ENCODE assay signal across 8 cellular contexts in the genomic region with DNA sequence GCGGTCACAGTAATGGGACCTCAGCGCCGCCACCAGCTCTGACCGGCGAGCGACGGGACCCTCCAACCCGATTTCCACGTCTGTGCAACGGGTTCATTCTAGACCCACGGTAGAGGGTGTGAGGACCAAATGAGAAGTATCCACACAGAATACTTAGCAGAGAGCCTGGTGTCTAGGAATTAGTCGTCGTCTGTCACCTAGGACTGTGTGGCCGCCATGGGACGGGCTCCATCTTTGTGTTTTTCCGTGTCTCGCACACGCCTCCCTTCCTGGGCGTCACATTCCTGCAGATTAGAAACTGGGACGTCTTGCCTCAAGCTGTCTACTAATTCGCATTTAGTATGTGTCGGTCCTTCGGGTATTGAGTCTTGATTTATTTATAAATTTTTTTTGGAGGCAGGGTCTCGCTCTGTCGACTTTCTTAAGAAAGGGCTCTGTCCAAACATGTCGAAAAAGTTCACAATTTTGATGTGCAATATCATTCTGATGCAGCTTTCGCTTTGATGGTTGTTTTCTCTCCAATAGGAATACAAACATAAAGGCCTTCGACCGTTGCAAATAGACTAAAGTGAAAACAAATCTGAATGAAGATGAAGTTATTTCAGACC. TPM values are rescaled to one million over a fixed set of nuclear protein-coding genes. Genes with fewer than 3 reads are reported as not detected.
DNase-seq lines count a peak whose midpoint lies in the region; ATAC-seq and TF ChIP-seq lines count a peak whose summit lies in the region.

No MANE protein-coding gene starts in this region.

- DNase-seq in activated CD8-positive, alpha-beta memory T cell treated with anti-CD3 and anti-CD28 coated beads, Interleukin-2, amount 10 ng/mL, durations not matched to agents 7 days and 5 days = peak; percentile 72
- DNase-seq in activated CD8-positive, alpha-beta memory T cell treated with anti-CD3 and anti-CD28 coated beads, Interleukin-2, amount 50 U/mL, for 4 hours = no peak
- peak; percentile 61 for DNase-seq in NCI-H146 (lab: John Stamatoyannopoulos, UW)
- DNase-seq in activated naive CD4-positive, alpha-beta T cell treated with anti-CD3 and anti-CD28 coated beads for 36 hours = peak; percentile 60
- peak in 30 of 42 donors; percentile 11 to 73 (median 52) for DNase-seq in head of caudate nucleus
- DNase-seq in progenitor cell of endocrine pancreas (ENCODE audit: low spot score, unreplicated experiment) = no peak
- DNase-seq in NCI-H2029 treated with DMSO at 0.1 percent for 48 hours (lab: John Stamatoyannopoulos, UW) = no peak

- H3K4me1 Mint-ChIP-seq in activated CD8-positive, alpha-beta memory T cell treated with anti-CD3 and anti-CD28 coated beads, Interleukin-2, amount 10 ng/mL, durations not matched to agents 7 days and 5 days = peaks cover 37% of the 10 kb centered on the region
- H3K4me1 Mint-ChIP-seq in activated naive CD4-positive, alpha-beta T cell treated with anti-CD3 and anti-CD28 coated beads for 36 hours (ENCODE audit: low read depth) = peaks cover 48% of the 10 kb centered on the region
- peaks cover 62% of the 10 kb centered on the region for H3K4me1 Mint-ChIP-seq in progenitor cell of endocrine pancreas (ENCODE audit: low read depth)

- no peaks in the 10 kb centered on the region for H3K9me3 Mint-ChIP-seq in activated CD8-positive, alpha-beta memory T cell treated with anti-CD3 and anti-CD28 coated beads, Interleukin-2, amount 10 ng/mL, durations not matched to agents 7 days and 5 days (ENCODE audit: low read depth)
- H3K9me3 Mint-ChIP-seq in activated naive CD4-positive, alpha-beta T cell treated with anti-CD3 and anti-CD28 coated beads for 36 hours = no peaks in the 10 kb centered on the region
- no peaks in the 10 kb centered on the region for H3K9me3 Mint-ChIP-seq in progenitor cell of endocrine pancreas (ENCODE audit: low read depth)

- peaks cover 67% of the 10 kb centered on the region for H3K36me3 Mint-ChIP-seq in activated CD8-positive, alpha-beta memory T cell treated with anti-CD3 and anti-CD28 coated beads, Interleukin-2, amount 10 ng/mL, durations not matched to agents 7 days and 5 days
- peaks cover 69% of the 10 kb centered on the region for H3K36me3 Mint-ChIP-seq in activated naive CD4-positive, alpha-beta T cell treated with anti-CD3 and anti-CD28 coated beads for 36 hours (ENCODE audit: low read depth)
- H3K36me3 Mint-ChIP-seq in progenitor cell of endocrine pancreas (ENCODE audit: insufficient read depth) = peaks cover 5% of the 10 kb centered on the region

- peak overlapping the region; percentile 87 for H3K4me3 Mint-ChIP-seq in activated CD8-positive, alpha-beta memory T cell treated with anti-CD3 and anti-CD28 coated beads, Interleukin-2, amount 10 ng/mL, durations not matched to agents 7 days and 5 days
- H3K4me3 Mint-ChIP-seq in activated naive CD4-positive, alpha-beta T cell treated with anti-CD3 and anti-CD28 coated beads for 36 hours = peak overlapping the region; percentile 86
- H3K4me3 Mint-ChIP-seq in progenitor cell of endocrine pancreas (ENCODE audit: low read depth) = peak overlapping the region; percentile 87

- ATAC-seq in activated CD8-positive, alpha-beta memory T cell treated with anti-CD3 and anti-CD28 coated beads, Interleukin-2, amount 10 ng/mL, durations not matched to agents 7 days and 5 days = peak; percentile 32
- peak; percentile 4 for ATAC-seq in HG02610 (IDR thresholded peaks at IDR 0.05; ENCODE audit: unreplicated experiment)

- no peak for TF ChIP-seq CTCF in progenitor cell of endocrine pancreas (IDR thresholded peaks at IDR 0.05; ENCODE audit: unreplicated experiment)

- intact Hi-C loops in activated naive CD4-positive, alpha-beta T cell treated with anti-CD3 and anti-CD28 coated beads for 36 hours (cut with micrococcal nuclease) = loop anchor here (1.0 to 5.0 kb wide), 10 partner anchors 27 to 1397 kb away; partner anchors contain the start of genes DSTN, DZANK1, KIF16B and POLR3F
- intact Hi-C loops in head of caudate nucleus (cut with DNase I) = loop anchor here (5.0 to 10.0 kb wide), 3 partner anchors 168 to 315 kb away; partner anchors contain the start of genes KAT14, PET117, RRBP1 and ZNF133

- CTCF ChIA-PET in activated CD8-positive, alpha-beta memory T cell treated with anti-CD3 and anti-CD28 coated beads, Interleukin-2, amount 10 ng/mL, durations not matched to agents 7 days and 5 days (lab: Charles Lee) = interaction anchor here (1.2 to 8.3 kb wide), 5 partner anchors 10 to 396 kb away, joined by 3 to 53 read pairs (median 6); partner anchors contain the start of gene RRBP1
- CTCF ChIA-PET in activated naive CD4-positive, alpha-beta T cell treated with anti-CD3 and anti-CD28 coated beads for 36 hours (lab: Charles Lee) = interaction anchor here (0.7 to 1.4 kb wide), 3 partner anchors 23 to 1236 kb away, joined by 3 read pairs; partner anchors contain the start of gene RRBP1

- peak overlapping the region; percentile 97 for H3K27ac Mint-ChIP-seq in activated CD8-positive, alpha-beta memory T cell treated with anti-CD3 and anti-CD28 coated beads, Interleukin-2, amount 10 ng/mL, durations not matched to agents 7 days and 5 days
- H3K27ac Mint-ChIP-seq in activated naive CD4-positive, alpha-beta T cell treated with anti-CD3 and anti-CD28 coated beads for 36 hours = peak overlapping the region; percentile 98
- H3K27ac Mint-ChIP-seq in progenitor cell of endocrine pancreas = peak overlapping the region; percentile 99

- no peaks in the 10 kb centered on the region for H3K27me3 Mint-ChIP-seq in activated CD8-positive, alpha-beta memory T cell treated with anti-CD3 and anti-CD28 coated beads, Interleukin-2, amount 10 ng/mL, durations not matched to agents 7 days and 5 days
- no peaks in the 10 kb centered on the region for H3K27me3 Mint-ChIP-seq in activated naive CD4-positive, alpha-beta T cell treated with anti-CD3 and anti-CD28 coated beads for 36 hours (ENCODE audit: low read depth)
- H3K27me3 Mint-ChIP-seq in progenitor cell of endocrine pancreas = no peaks in the 10 kb centered on the region

RNA-seq across cellular contexts. Expression of gene MGME1, which starts 0.6 kb away (rescaled TPM):
- total RNA-seq in activated CD8-positive, alpha-beta memory T cell treated with anti-CD3 and anti-CD28 coated beads, Interleukin-2, amount 10 ng/mL, durations not matched to agents 7 days and 5 days = 10 to 100 TPM; 46.6 to 50.7 TPM
- total RNA-seq in activated naive CD4-positive, alpha-beta T cell treated with anti-CD3 and anti-CD28 coated beads for 36 hours = 10 to 100 TPM; 28.7 to 30.6 TPM
- total RNA-seq in progenitor cell of endocrine pancreas = 20.3 and 24.6 TPM in 2 replicates

RNA-seq across cellular contexts. Expression of gene SNX5, which starts 0.8 kb away (rescaled TPM):
- total RNA-seq in activated CD8-positive, alpha-beta memory T cell treated with anti-CD3 and anti-CD28 coated beads, Interleukin-2, amount 10 ng/mL, durations not matched to agents 7 days and 5 days = 100 to 1,000 TPM; 178 to 192 TPM
- 100 to 1,000 TPM; 228 to 237 TPM for total RNA-seq in activated naive CD4-positive, alpha-beta T cell treated with anti-CD3 and anti-CD28 coated beads for 36 hours
- total RNA-seq in progenitor cell of endocrine pancreas = 106 and 109 TPM in 2 replicates

Comparison
In these comparisons a context has a peak if more than half of its experiments do, and no peak if none do; other contexts are left out.
1. DNase-seq: peak in activated CD8-positive, alpha-beta memory T cell treated with anti-CD3 and anti-CD28 coated beads, Interleukin-2, amount 10 ng/mL, durations not matched to agents 7 days and 5 days (single experiment), NCI-H146 (single experiment), activated naive CD4-positive, alpha-beta T cell treated with anti-CD3 and anti-CD28 coated beads for 36 hours (single experiment) and head of caudate nucleus (30 of 42); none in activated CD8-positive, alpha-beta memory T cell treated with anti-CD3 and anti-CD28 coated beads, Interleukin-2, amount 50 U/mL, for 4 hours (single experiment), progenitor cell of endocrine pancreas (single experiment) and NCI-H2029 treated with DMSO at 0.1 percent for 48 hours (single experiment).
2. Peak in every context shown above with its lines, with median percentiles within 50 percentile points of each other: H3K27ac Mint-ChIP-seq and H3K4me3 Mint-ChIP-seq.